10 cellular contexts compared by ENCODE assay signal in the genomic region with DNA sequence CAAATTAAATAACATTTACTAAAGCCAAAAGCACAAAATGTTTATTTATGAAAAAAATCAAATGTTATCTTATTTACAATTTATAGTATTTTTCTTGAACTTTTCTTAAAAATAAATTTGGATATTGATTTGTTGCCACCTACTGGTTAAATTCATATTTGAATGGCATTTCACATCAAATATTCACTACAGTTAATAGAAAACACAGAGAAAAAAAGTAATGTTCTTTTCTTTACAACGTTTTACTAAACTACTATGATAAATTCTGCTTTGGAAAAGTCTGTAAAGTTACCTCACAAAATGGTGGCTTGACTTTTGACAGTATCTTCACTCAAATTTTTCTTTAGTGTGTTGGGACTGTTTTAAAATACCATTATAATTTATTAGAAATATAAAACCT. TPM values are rescaled to one million over a fixed set of nuclear protein-coding genes. Genes with fewer than 3 reads are reported as not detected.
A peak's percentile ranks its signal among the peaks of the same experiment; 100 is the strongest.
DNase-seq lines count a peak whose midpoint lies in the region; ATAC-seq and TF ChIP-seq lines count a peak whose summit lies in the region.
"Had no signal": no experiment of that assay in that cellular context is flagged by ENCODE, and none has a peak within 500 bp of the region (broad histone marks: within the 10 kb centered on the region; RNA-seq: fewer than 3 reads in every experiment).

No MANE protein-coding gene starts in this region.

- peaks cover 6% of the 10 kb centered on the region; the same call in 1 of the 2 replicates for H4K20me1 ChIP-seq in DND-41 (ENCODE audit: insufficient read depth, low read length)

- H3K79me2 ChIP-seq in DND-41 (ENCODE audit: insufficient read depth, low read length): peaks cover 100% of the 10 kb centered on the region

- no peaks in the 10 kb centered on the region for H3K9me3 Mint-ChIP-seq in progenitor cell of endocrine pancreas (ENCODE audit: low read depth)
- no peaks in the 10 kb centered on the region for H3K9me3 Mint-ChIP-seq in Calu3 (ENCODE audit: low read depth, unreplicated experiment)

- H3K27ac ChIP-seq in DND-41 (ENCODE audit: low read length): no peak overlapping the region
- H3K27ac ChIP-seq: SJCRH30 had no signal

- intact Hi-C loops in Calu3 (cut with micrococcal nuclease; ENCODE audit: unreplicated experiment): loop anchor here (5.0 to 10.0 kb wide), 2 partner anchors 89 to 184 kb away; no protein-coding TSS in a partner anchor

- no TSS peak for BruUV-seq in Calu3 (replicated peaks; lab: Mats Ljungman, UMichigan)

- ATAC-seq in DND-41 (ENCODE audit: insufficient read depth, low read depth) (peak; percentile 43; the same call in 1 of the 3 replicates), GM21367 (IDR thresholded peaks at IDR 0.05; ENCODE audit: unreplicated experiment) (no peak), GM21717 (IDR thresholded peaks at IDR 0.05; ENCODE audit: unreplicated experiment) (no peak)

- CTCF ChIA-PET in Calu3 (lab: Charles Lee): no interaction called here

- H3K27me3 Mint-ChIP-seq in progenitor cell of endocrine pancreas (no peaks in the 10 kb centered on the region), Calu3 (ENCODE audit: unreplicated experiment) (no peaks in the 10 kb centered on the region)
- H3K27me3 Mint-ChIP-seq: activated naive CD8-positive, alpha-beta T cell had no signal

- H3K4me3 Mint-ChIP-seq in progenitor cell of endocrine pancreas (ENCODE audit: low read depth) (no peak overlapping the region), Calu3 (ENCODE audit: low read depth, unreplicated experiment) (no peak overlapping the region)
- H3K4me3 Mint-ChIP-seq: activated naive CD8-positive, alpha-beta T cell had no signal

- H3K36me3 Mint-ChIP-seq in progenitor cell of endocrine pancreas (ENCODE audit: insufficient read depth) (no peaks in the 10 kb centered on the region), Calu3 (ENCODE audit: insufficient read depth, unreplicated experiment) (no peaks in the 10 kb centered on the region)

- H3K9me3 ChIP-seq in DND-41 (ENCODE audit: insufficient read depth, low read length, severe bottlenecking): no peaks in the 10 kb centered on the region
- H3K9me3 ChIP-seq: SJCRH30 had no signal

- no peak for DNase-seq in DND-41
- peak; percentile 52 for DNase-seq in NAMALWA (ENCODE audit: low spot score)
- peak; percentile 10 to 16 for DNase-seq in dermis microvascular lymphatic vessel endothelial cell (ENCODE audit: low read depth in 2 of 2)
- DNase-seq in progenitor cell of endocrine pancreas (ENCODE audit: low spot score, unreplicated experiment): no peak
- DNase-seq in cerebellar cortex (ENCODE audit: low spot score): no peak
- no peak for DNase-seq in Calu3
- DNase-seq: SJCRH30 had no signal

- no peak overlapping the region for H3K4me3 ChIP-seq in DND-41 (ENCODE audit: low read depth in 1 of 2, low read length in 2 of 2)
- H3K4me3 ChIP-seq: SJCRH30 had no signal

- peaks cover 55% of the 10 kb centered on the region for H3K4me1 ChIP-seq in DND-41 (ENCODE audit: insufficient read depth, low read length)
- H3K4me1 ChIP-seq: SJCRH30 had no signal

- H2AFZ ChIP-seq in DND-41 (ENCODE audit: low read depth, low read length): no peak overlapping the region

- H3K27me3 ChIP-seq in DND-41 (ENCODE audit: insufficient read depth, low read length, poor library complexity): no peaks in the 10 kb centered on the region
- H3K27me3 ChIP-seq: SJCRH30 had no signal

- no peaks in the 10 kb centered on the region for H3K36me3 ChIP-seq in DND-41 (ENCODE audit: insufficient read depth, low read length)
- H3K36me3 ChIP-seq: SJCRH30 had no signal

- peak; percentile 64 for TF ChIP-seq CTCF in DND-41 (IDR thresholded peaks at IDR 0.05; ENCODE audit: borderline replicate concordance, extremely low read depth, low read length, poor library complexity, severe bottlenecking)
- TF ChIP-seq CTCF in progenitor cell of endocrine pancreas (IDR thresholded peaks at IDR 0.05; ENCODE audit: unreplicated experiment): peak; percentile 41
- TF ChIP-seq CTCF in Calu3 (IDR thresholded peaks at IDR 0.05; ENCODE audit: unreplicated experiment): no peak

- no peak overlapping the region for H3K9ac ChIP-seq in DND-41 (ENCODE audit: low read depth, low read length)

- H3K4me2 ChIP-seq in DND-41 (ENCODE audit: insufficient read depth, low read length): no peak overlapping the region

- H3K4me1 Mint-ChIP-seq in progenitor cell of endocrine pancreas (ENCODE audit: low read depth) (peaks cover 6% of the 10 kb centered on the region), Calu3 (ENCODE audit: low read depth, unreplicated experiment) (peaks cover 15% of the 10 kb centered on the region)

- no peak overlapping the region for H3K27ac Mint-ChIP-seq in progenitor cell of endocrine pancreas
- no peak overlapping the region for H3K27ac Mint-ChIP-seq in Calu3 (ENCODE audit: unreplicated experiment)
- H3K27ac Mint-ChIP-seq: activated naive CD8-positive, alpha-beta T cell had no signal

RNA-seq across cellular contexts. Expression of a gene that starts 52.7 kb away (rescaled TPM):
- total RNA-seq in dermis microvascular lymphatic vessel endothelial cell: 51.9 and 68.9 TPM in 2 replicates
- total RNA-seq in progenitor cell of endocrine pancreas: 78.8 and 79.3 TPM in 2 replicates
- 36.9 and 40.2 TPM in 2 replicates for total RNA-seq in Calu3 (2022)

Comparison
In these comparisons a context has a peak if more than half of its experiments do, and no peak if none do; other contexts are left out.
1. DNase-seq: peak in NAMALWA (single experiment) and dermis microvascular lymphatic vessel endothelial cell (2 of 2); none in DND-41 (single experiment), progenitor cell of endocrine pancreas (single experiment), cerebellar cortex (single experiment) and Calu3 (single experiment).